ENCODE assay signal across 9 cellular contexts in genomic region chr17:45222994-45223540, GRCh38. TPM values are rescaled to one million over a fixed set of nuclear protein-coding genes. Genes with fewer than 3 reads are reported as not detected.
A peak's percentile ranks its signal among the peaks of the same experiment; 100 is the strongest.
DNase-seq lines count a peak whose midpoint lies in the region; ATAC-seq and TF ChIP-seq lines count a peak whose summit lies in the region.
"Had no signal": no experiment of that assay in that cellular context is flagged by ENCODE, and none has a peak within 500 bp of the region (broad histone marks: within the 10 kb centered on the region; RNA-seq: fewer than 3 reads in every experiment).

No MANE protein-coding gene starts in this region.

- peaks cover 80% of the 10 kb centered on the region for H3K4me1 ChIP-seq in CD4-positive, CD25-positive, alpha-beta regulatory T cell (ENCODE audit: control insufficient read depth, insufficient read depth, low read length, poor library complexity, severe bottlenecking)

- TF ChIP-seq CTCF in coronary artery (IDR thresholded peaks at IDR 0.05) = no peak
- no peak for TF ChIP-seq CTCF in natural killer cell (IDR thresholded peaks at IDR 0.05)

- no peaks in the 10 kb centered on the region for H3K27me3 ChIP-seq in CD4-positive, CD25-positive, alpha-beta regulatory T cell (ENCODE audit: control insufficient read depth, insufficient read depth, low read length)

- H3K4me3 Mint-ChIP-seq in CD4-positive, CD25-positive, alpha-beta regulatory T cell = peak overlapping the region; percentile 86 to 100 (median 99)
- H3K4me3 Mint-ChIP-seq in IgD-negative memory B cell = peak overlapping the region; percentile 98 to 100 (median 100)
- H3K4me3 Mint-ChIP-seq in natural killer cell = peak overlapping the region; percentile 98

- ATAC-seq in CD4-positive, CD25-positive, alpha-beta regulatory T cell (ENCODE audit: low read depth in 2 of 2) = no peak
- ATAC-seq in natural killer cell = no peak
- ATAC-seq in GM21381 (IDR thresholded peaks at IDR 0.05; ENCODE audit: unreplicated experiment) = no peak
- no peak for ATAC-seq in GM18505 (IDR thresholded peaks at IDR 0.05; ENCODE audit: unreplicated experiment)

- H3K27ac Mint-ChIP-seq in CD4-positive, CD25-positive, alpha-beta regulatory T cell = peak overlapping the region; percentile 99 to 100 (median 100)
- H3K27ac Mint-ChIP-seq in IgD-negative memory B cell (peak overlapping the region; percentile 99 to 100 (median 100)), natural killer cell (peak overlapping the region; percentile 99)

- peak overlapping the region; percentile 98 for H3K27ac ChIP-seq in CD4-positive, CD25-positive, alpha-beta regulatory T cell (ENCODE audit: insufficient read depth, low read length, poor library complexity, severe bottlenecking)
- H3K27ac ChIP-seq in coronary artery = peak overlapping the region in 1 of 2 donors; percentile 73

- H3K9me3 ChIP-seq in CD4-positive, CD25-positive, alpha-beta regulatory T cell (ENCODE audit: control insufficient read depth in 2 of 2, low read length in 2 of 2) = no peaks in the 10 kb centered on the region

- no peak for DNase-seq in CD4-positive, CD25-positive, alpha-beta regulatory T cell
- DNase-seq in coronary artery (ENCODE audit: low spot score) = no peak
- DNase-seq in natural killer cell = peak; percentile 36
- no peak for DNase-seq in NCI-H1694 treated with DMSO at 0.1 percent for 48 hours (lab: John Stamatoyannopoulos, UW)
- DNase-seq in RPMI8226 = no peak

- peak overlapping the region; percentile 91 for H3K4me3 ChIP-seq in CD4-positive, CD25-positive, alpha-beta regulatory T cell (ENCODE audit: low read depth, low read length)
- H3K4me3 ChIP-seq in coronary artery = peak overlapping the region; percentile 74

- H3K27me3 Mint-ChIP-seq in CD4-positive, CD25-positive, alpha-beta regulatory T cell = peaks cover 18% of the 10 kb centered on the region
- H3K27me3 Mint-ChIP-seq in IgD-negative memory B cell (no peaks in the 10 kb centered on the region), natural killer cell (ENCODE audit: low read depth in 2 of 2) (no peaks in the 10 kb centered on the region)

- no peaks in the 10 kb centered on the region for H3K36me3 ChIP-seq in CD4-positive, CD25-positive, alpha-beta regulatory T cell (ENCODE audit: control insufficient read depth, insufficient read depth, low read length)

- H3K9me3 Mint-ChIP-seq in CD4-positive, CD25-positive, alpha-beta regulatory T cell = peaks cover 0 to 2% (median 0%) of the 10 kb centered on the region in 7 donors
- H3K9me3 Mint-ChIP-seq in IgD-negative memory B cell (no peaks in the 10 kb centered on the region), natural killer cell (no peaks in the 10 kb centered on the region)

- peaks cover 17% of the 10 kb centered on the region for H3K36me3 Mint-ChIP-seq in CD4-positive, CD25-positive, alpha-beta regulatory T cell
- H3K36me3 Mint-ChIP-seq in IgD-negative memory B cell = no peaks in the 10 kb centered on the region
- no peaks in the 10 kb centered on the region for H3K36me3 Mint-ChIP-seq in natural killer cell

- TF ChIP-seq POLR2A in GM18505 (IDR thresholded peaks at IDR 0.05; ENCODE audit: borderline replicate concordance, extremely low read depth, insufficient read depth, insufficient read length) = no peak

- peaks cover 0 to 63% (median 38%) of the 10 kb centered on the region in 4 donors for H3K4me1 Mint-ChIP-seq in CD4-positive, CD25-positive, alpha-beta regulatory T cell
- H3K4me1 Mint-ChIP-seq in IgD-negative memory B cell = peaks cover 36 to 57% (median 56%) of the 10 kb centered on the region in 3 donors
- peaks cover 74 to 82% of the 10 kb centered on the region in 2 donors for H3K4me1 Mint-ChIP-seq in natural killer cell

- intact Hi-C loops in natural killer cell (cut with micrococcal nuclease) = loop anchor here (10.0 kb wide), 1 partner anchor 1858 kb away; no protein-coding TSS in a partner anchor

RNA-seq across cellular contexts. Expression of gene FMNL1, which starts 1.4 kb away (rescaled TPM):
- total RNA-seq in CD4-positive, CD25-positive, alpha-beta regulatory T cell = 575 TPM
- polyA plus RNA-seq in CD4-positive, CD25-positive, alpha-beta regulatory T cell = 10 to 100 TPM; 22.8 to 28.5 (median 24.7) TPM
- 36.5 TPM for polyA plus RNA-seq in IgD-negative memory B cell
- total RNA-seq in natural killer cell = 100 to 1,000 TPM; 741 to 836 (median 752) TPM

RNA-seq across cellular contexts. Expression of gene SPATA32, which starts 38.8 kb away (rescaled TPM):
- total RNA-seq in CD4-positive, CD25-positive, alpha-beta regulatory T cell = 0.20 TPM
- under 1 TPM in 2 of 4 donors, not detected in 2; 0.36 to 0.60 TPM for polyA plus RNA-seq in CD4-positive, CD25-positive, alpha-beta regulatory T cell
- polyA plus RNA-seq in IgD-negative memory B cell = 0.34 TPM
- total RNA-seq in natural killer cell = under 1 TPM in 1 of 3 donors, not detected in 2; 0.43 TPM
- total RNA-seq: pulmonary artery endothelial cell had no signal
